1 cellular context compared by ENCODE assay signal in the genomic region with DNA sequence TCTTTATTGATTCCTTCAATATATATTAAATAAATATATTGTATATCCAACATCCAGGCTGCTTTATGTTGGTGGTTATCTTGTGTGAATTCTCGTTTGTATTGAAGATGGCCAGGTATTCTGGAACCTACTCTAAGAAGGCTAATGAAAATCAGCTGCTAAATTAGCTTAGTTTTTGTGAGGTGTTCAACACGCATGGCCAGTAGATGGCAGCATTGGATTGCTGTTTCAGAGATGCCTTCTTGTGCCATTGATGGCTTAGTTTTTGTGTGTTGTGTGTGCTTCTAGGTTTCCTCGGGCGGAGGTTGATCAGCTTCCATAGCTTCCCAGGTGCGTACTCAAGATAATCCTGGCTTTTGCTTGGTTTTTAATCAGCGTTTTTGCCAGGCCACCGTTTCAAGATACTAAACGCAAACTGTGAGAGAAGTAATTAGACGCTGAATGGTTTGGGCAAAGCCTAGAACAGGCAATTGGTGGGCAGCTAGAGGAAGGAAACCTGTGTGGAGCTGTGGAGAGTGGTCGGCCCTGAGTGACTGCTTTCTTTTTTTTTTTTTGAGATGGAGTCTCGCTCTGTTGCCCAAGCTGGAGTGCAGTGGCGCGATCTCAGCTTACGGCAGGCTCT.
TF ChIP-seq lines count a peak whose summit lies in the region.

No MANE protein-coding gene starts in this region.

TF ChIP-seq in IMR-90, 13 proteins besides CTCF, POLR2A, EP300 and RAD21:
- TF ChIP-seq SMC3 (IDR thresholded peaks at IDR 0.05; ENCODE audit: low read depth, low read length) = peak; percentile 45
- no peak for TF ChIP-seq CHD1 (IDR thresholded peaks at IDR 0.05; ENCODE audit: low read depth, low read length)
